In the genomic region with DNA sequence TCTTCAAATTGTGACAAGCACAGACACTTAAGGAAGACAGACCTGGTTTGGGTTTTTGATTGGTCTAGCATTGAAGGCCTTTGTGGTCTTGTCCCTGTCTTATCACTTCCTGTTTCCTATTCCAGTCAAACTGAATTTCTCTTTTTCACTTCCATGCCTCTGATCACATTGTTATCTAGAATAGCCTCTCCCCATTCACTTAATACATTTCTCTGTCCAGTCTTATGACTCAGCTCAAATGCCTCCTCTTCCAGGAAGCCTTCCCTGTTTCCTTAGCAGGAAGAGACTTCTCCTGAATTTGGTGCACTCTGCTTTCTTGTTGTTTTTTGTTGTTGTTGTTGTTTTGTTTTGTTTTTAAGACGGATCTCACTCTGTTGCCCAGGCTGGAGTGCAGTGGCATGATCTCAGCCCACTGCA, we compare ENCODE assay signal across 12 cellular contexts. TPM values are rescaled to one million over a fixed set of nuclear protein-coding genes. Genes with fewer than 3 reads are reported as not detected.
DNase-seq lines count a peak whose midpoint lies in the region; ATAC-seq, FAIRE-seq and TF ChIP-seq lines count a peak whose summit lies in the region.
"Had no signal": no experiment of that assay in that cellular context is flagged by ENCODE, and none has a peak within 500 bp of the region (broad histone marks: within the 10 kb centered on the region; RNA-seq: fewer than 3 reads in every experiment).

No MANE protein-coding gene starts in this region.

- peaks cover 33% of the 10 kb centered on the region for H3K36me3 ChIP-seq in lower lobe of right lung

- intact Hi-C loops in activated B cell treated with CpG ODN at 0.5 μM for 24 hours (cut with micrococcal nuclease): no loop called here
- intact Hi-C loops in lower lobe of right lung (cut with DNase I): no loop called here

- CTCF ChIA-PET in activated B cell treated with CpG ODN at 0.5 μM for 24 hours (lab: Charles Lee): interaction anchor here (0.6 kb wide), 1 partner anchor 47 kb away, joined by 3 read pairs; no protein-coding TSS in a partner anchor

- FAIRE-seq in HTR-8/SVneo (lab: Jason Lieb, UNC): no peak

- peaks cover 37% of the 10 kb centered on the region for H3K4me1 Mint-ChIP-seq in activated B cell treated with CpG ODN at 0.5 μM for 24 hours

- H3K4me3 ChIP-seq in lower lobe of right lung: no peak overlapping the region

- H3K27ac ChIP-seq in lower lobe of right lung: peak overlapping the region; percentile 57

- no peaks in the 10 kb centered on the region for H3K9me3 Mint-ChIP-seq in activated B cell treated with CpG ODN at 0.5 μM for 24 hours
- H3K9me3 Mint-ChIP-seq: H9, nephron had no signal

- H3K27ac Mint-ChIP-seq in activated B cell treated with CpG ODN at 0.5 μM for 24 hours: peak overlapping the region; percentile 22
- H3K27ac Mint-ChIP-seq: nephron had no signal

- no peaks in the 10 kb centered on the region for H3K9me3 ChIP-seq in lower lobe of right lung

- ATAC-seq in activated B cell treated with CpG ODN at 0.5 μM for 24 hours (ENCODE audit: low read depth) (no peak), lower lobe of right lung (no peak), GM19395 (IDR thresholded peaks at IDR 0.05; ENCODE audit: unreplicated experiment) (no peak)

- DNase-seq in AML-193 (lab: John Stamatoyannopoulos, UW) (peak; percentile 62 to 77), Kasumi-1 (lab: John Stamatoyannopoulos, UW) (peak; percentile 78 to 87), activated B cell treated with CpG ODN at 0.5 μM for 24 hours (no peak), lower lobe of right lung (no peak), NCI-H2171 (lab: John Stamatoyannopoulos, UW) (no peak), NCI-H1694 (lab: John Stamatoyannopoulos, UW) (no peak), HTR-8/SVneo (ENCODE audit: insufficient read length, low spot score) (no peak)
- DNase-seq: H9, T-helper 2 cell had no signal

- H3K27me3 Mint-ChIP-seq in activated B cell treated with CpG ODN at 0.5 μM for 24 hours: no peaks in the 10 kb centered on the region
- H3K27me3 Mint-ChIP-seq: brain had no signal

- peaks cover 68% of the 10 kb centered on the region for H3K36me3 Mint-ChIP-seq in activated B cell treated with CpG ODN at 0.5 μM for 24 hours (ENCODE audit: low read depth)

- H3K4me3 Mint-ChIP-seq in activated B cell treated with CpG ODN at 0.5 μM for 24 hours: no peak overlapping the region
- H3K4me3 Mint-ChIP-seq: brain, H9, nephron had no signal

- H3K4me1 ChIP-seq in lower lobe of right lung: peaks cover 67% of the 10 kb centered on the region

- H3K27me3 ChIP-seq in lower lobe of right lung (ENCODE audit: low read depth): no peaks in the 10 kb centered on the region

- TF ChIP-seq CTCF in activated B cell treated with CpG ODN at 0.5 μM for 24 hours (IDR thresholded peaks at IDR 0.05) (no peak), lower lobe of right lung (IDR thresholded peaks at IDR 0.05) (no peak)

- POLR2A ChIA-PET in activated B cell treated with CpG ODN at 0.5 μM for 24 hours (lab: Charles Lee): no interaction called here

RNA-seq across cellular contexts. Expression of gene LIMD1, which starts 45.5 kb away (rescaled TPM):
- total RNA-seq in activated B cell treated with CpG ODN at 0.5 μM for 24 hours: 62.8 and 82.0 TPM in 2 replicates
- total RNA-seq in lower lobe of right lung: 80.6 TPM

RNA-seq across cellular contexts. Expression of gene SACM1L, which starts 49.1 kb away (rescaled TPM):
- total RNA-seq in activated B cell treated with CpG ODN at 0.5 μM for 24 hours (43.1 and 55.5 TPM in 2 replicates), lower lobe of right lung (80.5 TPM)

Comparison
In these comparisons a context has a peak if more than half of its experiments do, and no peak if none do; other contexts are left out.
1. DNase-seq: peak in AML-193 (2 of 2) and Kasumi-1 (2 of 2); none in activated B cell treated with CpG ODN at 0.5 μM for 24 hours (single experiment), lower lobe of right lung (single experiment), NCI-H2171 (single experiment), NCI-H1694 (single experiment) and HTR-8/SVneo (single experiment).